8 cellular contexts compared by ENCODE assay signal in genomic region chr1:59046730-59047157, GRCh38.
DNase-seq lines count a peak whose midpoint lies in the region; ATAC-seq and TF ChIP-seq lines count a peak whose summit lies in the region.

No MANE protein-coding gene starts in this region.

- peak; percentile 96 for ATAC-seq in GM21717 (IDR thresholded peaks at IDR 0.05; ENCODE audit: unreplicated experiment)
- peak; percentile 92 for ATAC-seq in stimulated activated memory B cell treated with anti-CD40 and anti-IgM and Interleukin-4, amounts not matched to agents 10 μg/mL and 1 μg/mL and 100 μg/mL, for 72 hours

- H3K36me3 ChIP-seq in brain microvascular endothelial cell (replicated peaks): no peaks in the 10 kb centered on the region

- in situ Hi-C loops in brain microvascular endothelial cell (cut with HindIII; ENCODE audit: low pct_ligation_motif_present, low sequenced_read_pairs): no loop called here

- DNase-seq in NAMALWA (ENCODE audit: low spot score) (peak; percentile 4), brain microvascular endothelial cell (no peak), NCI-H2081 treated with DMSO at 0.1 percent for 48 hours (lab: John Stamatoyannopoulos, UW) (no peak), NCI-H748 treated with DMSO at 0.1 percent for 48 hours (lab: John Stamatoyannopoulos, UW) (no peak), hepatic stellate cell (ENCODE audit: low spot score) (no peak)

- peaks cover 36% of the 10 kb centered on the region for H3K36me3 Mint-ChIP-seq in stimulated activated memory B cell treated with anti-CD40 and anti-IgM and Interleukin-4, amounts not matched to agents 10 μg/mL and 1 μg/mL and 100 μg/mL, for 72 hours

- peaks cover 24% of the 10 kb centered on the region for H3K4me1 Mint-ChIP-seq in stimulated activated memory B cell treated with anti-CD40 and anti-IgM and Interleukin-4, amounts not matched to agents 10 μg/mL and 1 μg/mL and 100 μg/mL, for 72 hours

- H3K4me3 ChIP-seq in GM12875 (ENCODE audit: low read depth, low read length) (no peak overlapping the region), brain microvascular endothelial cell (ENCODE audit: low read depth, low read length) (no peak overlapping the region)

- no peaks in the 10 kb centered on the region for H3K27me3 Mint-ChIP-seq in stimulated activated memory B cell treated with anti-CD40 and anti-IgM and Interleukin-4, amounts not matched to agents 10 μg/mL and 1 μg/mL and 100 μg/mL, for 72 hours

- peak overlapping the region; percentile 40 for H3K4me3 Mint-ChIP-seq in stimulated activated memory B cell treated with anti-CD40 and anti-IgM and Interleukin-4, amounts not matched to agents 10 μg/mL and 1 μg/mL and 100 μg/mL, for 72 hours

- peak overlapping the region; percentile 91 for H3K27ac Mint-ChIP-seq in stimulated activated memory B cell treated with anti-CD40 and anti-IgM and Interleukin-4, amounts not matched to agents 10 μg/mL and 1 μg/mL and 100 μg/mL, for 72 hours

- peaks cover 3% of the 10 kb centered on the region for H3K9me3 Mint-ChIP-seq in stimulated activated memory B cell treated with anti-CD40 and anti-IgM and Interleukin-4, amounts not matched to agents 10 μg/mL and 1 μg/mL and 100 μg/mL, for 72 hours

- H3K27ac ChIP-seq in brain microvascular endothelial cell: no peak overlapping the region

- peak; percentile 42; the same call in 1 of the 2 replicates for TF ChIP-seq CTCF in GM12875 (IDR thresholded peaks at IDR 0.05; ENCODE audit: borderline replicate concordance, insufficient read depth, low read depth, low read length)
- peak; percentile 24 for TF ChIP-seq CTCF in brain microvascular endothelial cell (IDR thresholded peaks at IDR 0.05; ENCODE audit: low read depth, low read length, missing control alignments)

- H3K27me3 ChIP-seq in brain microvascular endothelial cell (replicated peaks): no peaks in the 10 kb centered on the region
